In genomic region chr2:164882276-164882675, GRCh38 we compare ENCODE assay signal across 16 cellular contexts.
"Had no signal": no experiment of that assay in that cellular context is flagged by ENCODE, and none has a peak within 500 bp of the region (broad histone marks: within the 10 kb centered on the region; RNA-seq: fewer than 3 reads in every experiment).

No MANE protein-coding gene starts in this region.

- ATAC-seq: activated CD4-positive, CD25-positive, alpha-beta regulatory T cell treated with anti-CD3 and anti-CD28 coated beads, Interleukin-2, amount 50 U/mL, for 24 hours; heart right ventricle; lower lobe of right lung; mucosa of descending colon; naive thymus-derived CD8-positive, alpha-beta T cell; psoas muscle had no signal

- H3K36me3 Mint-ChIP-seq: naive thymus-derived CD8-positive, alpha-beta T cell had no signal

- H3K36me3 ChIP-seq: heart right ventricle, lower lobe of right lung had no signal

- H3K27ac ChIP-seq: dorsolateral prefrontal cortex, heart right ventricle, lower lobe of right lung, psoas muscle had no signal

- FAIRE-seq: bronchial epithelial cell, kidney had no signal

- H3K9me3 Mint-ChIP-seq: stimulated activated naive CD8-positive, alpha-beta T cell treated with anti-CD3 and anti-CD28 coated beads, Interleukin-15, Interleukin-2, amounts not matched to agents 100 ng/mL and 50 ng/mL, for 24 hours had no signal

- H3K9me3 ChIP-seq: heart right ventricle, lower lobe of right lung, mucosa of descending colon, psoas muscle had no signal

- H3K27ac Mint-ChIP-seq: naive thymus-derived CD8-positive, alpha-beta T cell; stimulated activated naive CD8-positive, alpha-beta T cell treated with anti-CD3 and anti-CD28 coated beads, Interleukin-15, Interleukin-2, amounts not matched to agents 100 ng/mL and 50 ng/mL, for 24 hours had no signal

- H3K27me3 ChIP-seq: dorsolateral prefrontal cortex, heart right ventricle had no signal

- H3K27me3 Mint-ChIP-seq: naive thymus-derived CD8-positive, alpha-beta T cell; stimulated activated naive CD8-positive, alpha-beta T cell treated with anti-CD3 and anti-CD28 coated beads, Interleukin-15, Interleukin-2, amounts not matched to agents 100 ng/mL and 50 ng/mL, for 24 hours had no signal

- H3K4me3 ChIP-seq: dorsolateral prefrontal cortex, heart right ventricle, lower lobe of right lung, mucosa of descending colon, psoas muscle had no signal

- H3K4me1 ChIP-seq: heart right ventricle, lower lobe of right lung, psoas muscle had no signal

- DNase-seq: activated naive CD4-positive, alpha-beta T cell treated with anti-CD3 and anti-CD28 coated beads, Interleukin-2, amount 50 U/mL, for 16 hours; activated T-cell treated with anti-CD3 and anti-CD28 coated beads, Interleukin-2, amount 50 U/mL, for 1 hour; amygdala; dorsolateral prefrontal cortex; foreskin melanocyte; heart right ventricle; kidney; lower lobe of right lung; mucosa of descending colon; naive thymus-derived CD8-positive, alpha-beta T cell; psoas muscle; stimulated activated CD4-positive, alpha-beta T cell treated with anti-CD3 and anti-CD28 coated beads, Interleukin-15, amount 100 ng/mL, for 24 hours; stimulated activated CD4-positive, alpha-beta T cell treated with anti-CD3 and anti-CD28 coated beads, Interleukin-4, amount 100 ng/mL, for 24 hours had no signal

- H3K4me3 Mint-ChIP-seq: naive thymus-derived CD8-positive, alpha-beta T cell; stimulated activated naive CD8-positive, alpha-beta T cell treated with anti-CD3 and anti-CD28 coated beads, Interleukin-15, Interleukin-2, amounts not matched to agents 100 ng/mL and 50 ng/mL, for 24 hours had no signal
